ENCODE assay signal across 7 cellular contexts in genomic region chr5:169656125-169656990, GRCh38.
A peak's percentile ranks its signal among the peaks of the same experiment; 100 is the strongest.
DNase-seq lines count a peak whose midpoint lies in the region; ATAC-seq lines count a peak whose summit lies in the region.

No MANE protein-coding gene starts in this region.

- DNase-seq in memory B cell (ENCODE audit: low spot score in 2 of 2) (no peak), NCI-H2196 treated with DMSO at 0.1 percent for 48 hours (lab: John Stamatoyannopoulos, UW; ENCODE audit: unreplicated experiment) (no peak), NCI-H345 (lab: John Stamatoyannopoulos, UW) (no peak)
- no peak for DNase-seq in stimulated activated CD8-positive, alpha-beta memory T cell treated with anti-CD3 and anti-CD28 coated beads, Interleukin-4, amount 100 ng/mL, for 48 hours

- H3K27ac Mint-ChIP-seq in memory B cell = peak overlapping the region; percentile 67

- peak overlapping the region; percentile 11 for H3K4me3 Mint-ChIP-seq in memory B cell

- H3K9me3 Mint-ChIP-seq in memory B cell = peaks cover 1% of the 10 kb centered on the region

- H3K4me1 Mint-ChIP-seq in memory B cell = peaks cover 44% of the 10 kb centered on the region

- no peaks in the 10 kb centered on the region for H3K27me3 Mint-ChIP-seq in memory B cell

- ATAC-seq in GM18867 (IDR thresholded peaks at IDR 0.05; ENCODE audit: unreplicated experiment) (peak; percentile 57), GM21619 (IDR thresholded peaks at IDR 0.05; ENCODE audit: unreplicated experiment) (peak; percentile 64), HG03571 (IDR thresholded peaks at IDR 0.05; ENCODE audit: unreplicated experiment) (peak; percentile 78), memory B cell (ENCODE audit: low read depth) (peak; percentile 49)

- peaks cover 38% of the 10 kb centered on the region for H3K36me3 Mint-ChIP-seq in memory B cell
